ENCODE assay signal across 21 cellular contexts in the genomic region with DNA sequence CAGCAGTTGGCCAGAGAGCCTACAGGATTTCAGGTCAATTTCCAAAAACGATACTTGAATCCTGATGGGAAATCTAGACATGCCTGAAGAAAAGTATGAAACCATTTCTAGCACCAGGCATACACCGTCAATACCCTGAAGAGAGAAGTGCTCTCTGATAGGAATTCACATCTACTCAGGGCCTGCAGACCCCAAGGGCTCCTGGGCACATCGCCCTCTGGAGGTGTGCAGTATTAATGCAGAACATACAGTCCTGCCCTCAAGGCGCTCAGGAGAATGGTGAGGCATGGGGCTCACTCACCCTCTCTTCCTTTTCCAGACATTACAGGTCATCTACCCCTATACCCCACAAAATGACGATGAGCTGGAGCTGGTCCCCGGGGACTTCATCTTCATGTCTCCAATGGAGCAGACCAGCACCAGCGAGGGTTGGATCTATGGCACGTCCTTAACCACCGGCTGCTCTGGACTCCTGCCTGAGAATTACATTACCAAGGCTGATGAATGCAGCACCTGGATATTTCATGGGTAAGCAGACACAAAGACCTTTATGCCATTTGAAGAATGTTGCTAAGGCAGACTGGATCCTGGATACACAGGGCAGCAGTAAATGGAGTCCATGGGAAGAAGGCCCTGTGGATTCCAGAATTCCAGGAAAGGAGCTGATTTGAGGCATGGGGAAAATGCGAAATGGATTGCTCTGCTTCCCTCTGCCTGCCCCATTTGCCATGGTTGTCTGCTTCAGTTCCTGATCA. TPM values are rescaled to one million over a fixed set of nuclear protein-coding genes. Genes with fewer than 3 reads are reported as not detected.
DNase-seq lines count a peak whose midpoint lies in the region; ATAC-seq and TF ChIP-seq lines count a peak whose summit lies in the region.
"Had no signal": no experiment of that assay in that cellular context is flagged by ENCODE, and none has a peak within 500 bp of the region (broad histone marks: within the 10 kb centered on the region; RNA-seq: fewer than 3 reads in every experiment).

No MANE protein-coding gene starts in this region.

- CTCF ChIA-PET in AG04450 (lab: Charles Lee): interaction anchor here (0.5 to 2.8 kb wide), 9 partner anchors 8 to 234 kb away, joined by 3 to 13 read pairs (median 4); no protein-coding TSS in a partner anchor
- CTCF ChIA-PET in PC-9 (lab: Charles Lee): interaction anchor here (0.6 kb wide), 1 partner anchor 68 kb away, joined by 12 read pairs; no protein-coding TSS in a partner anchor

- intact Hi-C loops in PC-9 (cut with micrococcal nuclease; ENCODE audit: unreplicated experiment): loop anchor here (10.0 kb wide), 1 partner anchor 1134 kb away; no protein-coding TSS in a partner anchor

- no peak for ATAC-seq in GM21528 (IDR thresholded peaks at IDR 0.05; ENCODE audit: low FRiP score, unreplicated experiment)
- no peak for ATAC-seq in GM21786 (IDR thresholded peaks at IDR 0.05; ENCODE audit: unreplicated experiment)

- H2AFZ ChIP-seq in PC-9: no peak overlapping the region

- H3K27me3 ChIP-seq in AG04450 (ENCODE audit: control insufficient read depth, insufficient read depth, low read length) (no peaks in the 10 kb centered on the region), PC-9 (ENCODE audit: insufficient read depth, low read depth) (no peaks in the 10 kb centered on the region)
- H3K27me3 ChIP-seq: esophagus muscularis mucosa, uterus had no signal

- H4K20me1 ChIP-seq in PC-9 (ENCODE audit: insufficient read depth): no peaks in the 10 kb centered on the region

- no peaks in the 10 kb centered on the region for H3K9me2 ChIP-seq in PC-9 (ENCODE audit: insufficient read depth)

- H3K4me3 ChIP-seq in AG04450 (ENCODE audit: low read depth, low read length): no peak overlapping the region
- no peak overlapping the region for H3K4me3 ChIP-seq in GM12875 (ENCODE audit: low read depth, low read length)
- H3K4me3 ChIP-seq in PC-9: no peak overlapping the region
- no peak overlapping the region for H3K4me3 ChIP-seq in fibroblast of pulmonary artery (replicated peaks; ENCODE audit: low read depth, low read length)
- H3K4me3 ChIP-seq: esophagus muscularis mucosa, uterus had no signal

- H3K79me2 ChIP-seq in PC-9 (ENCODE audit: low read depth): no peaks in the 10 kb centered on the region

- peaks cover 44% of the 10 kb centered on the region; the same call in 1 of the 2 replicates for H3F3A ChIP-seq in PC-9 (ENCODE audit: insufficient read depth, low read depth)

- H3K4me2 ChIP-seq in PC-9: no peak overlapping the region
- H3K4me2 ChIP-seq: KMS-11 had no signal

- no peaks in the 10 kb centered on the region for H3K9me3 ChIP-seq in AG04450 (ENCODE audit: control insufficient read depth, insufficient read depth, low read length)
- no peaks in the 10 kb centered on the region for H3K9me3 ChIP-seq in PC-9 (ENCODE audit: insufficient read depth, low read depth)
- H3K9me3 ChIP-seq: esophagus muscularis mucosa, uterus had no signal

- peaks cover 59% of the 10 kb centered on the region for H3K36me3 ChIP-seq in PC-9 (ENCODE audit: low read depth)
- H3K36me3 ChIP-seq: uterus had no signal

- POLR2A ChIA-PET in AG04450 (lab: Yijun Ruan, JAX) (no interaction called here), PC-9 (lab: Charles Lee; ENCODE audit: unreplicated experiment) (no interaction called here)

- TF ChIP-seq CTCF in AG04450 (IDR thresholded peaks at IDR 0.05; ENCODE audit: low read depth, low read length): peak; percentile 18; the same call in 1 of the 2 replicates
- TF ChIP-seq CTCF in GM12875 (IDR thresholded peaks at IDR 0.05; ENCODE audit: borderline replicate concordance, insufficient read depth, low read depth, low read length): peak; percentile 33; the same call in 1 of the 2 replicates
- peak; percentile 59 for TF ChIP-seq CTCF in PC-9 (conservative IDR thresholded peaks at IDR 0.05)
- TF ChIP-seq CTCF in fibroblast of pulmonary artery (IDR thresholded peaks at IDR 0.05; ENCODE audit: low read length, missing control alignments): peak; percentile 6

- no TSS peak for BruUV-seq in PC-9 (replicated peaks; lab: Mats Ljungman, UMichigan)

- H3K4me1 ChIP-seq in PC-9 (replicated peaks; ENCODE audit: insufficient read depth): peaks cover 22% of the 10 kb centered on the region
- H3K4me1 ChIP-seq: uterus had no signal

- no peak overlapping the region for H3K27ac ChIP-seq in AG04450 (ENCODE audit: low read depth, low read length)
- no peak overlapping the region for H3K27ac ChIP-seq in PC-9
- H3K27ac ChIP-seq: esophagus muscularis mucosa, KMS-11, uterus had no signal

- DNase-seq in AG04450 (ENCODE audit: low read depth, low spot score) (no peak), PC-9 (no peak), fibroblast of pulmonary artery (ENCODE audit: low read depth) (no peak), NCI-H446 treated with DMSO at 0.1 percent for 48 hours (lab: John Stamatoyannopoulos, UW) (no peak), NCI-H748 (lab: John Stamatoyannopoulos, UW; ENCODE audit: unreplicated experiment) (no peak)
- DNase-seq: activated naive CD4-positive, alpha-beta T cell treated with Interleukin-2 at 50 U/mL for 16 hours; Calu3; mesendoderm; NCI-H1436; NCI-H2227 treated with DMSO at 0.1 percent for 48 hours; NK-92 treated with Interleukin-12 subunit alpha and Interleukin-12 subunit beta, amount 100 ng/mL, for 24 hours; Right ventricle myocardium superior; T-helper 2 cell; uterus had no signal

RNA-seq across cellular contexts. Expression of a gene that starts 49.3 kb away (rescaled TPM):
- not detected in 2 replicates for polyA plus RNA-seq in AG04450 (2011; rRNA removed)
- polyA minus RNA-seq in AG04450 (2011; rRNA and poly(A)+ RNA removed): not detected in 2 replicates
- not detected in 2 replicates for total RNA-seq in PC-9 (2021)
- total RNA-seq: astrocyte, Calu3, renal cortical epithelial cell had no signal

Comparison
In these comparisons a context has a peak if more than half of its experiments do, and no peak if none do; other contexts are left out.
1. CTCF ChIP-seq: peak in every context shown above with its lines; median percentile 59 in PC-9; 33 in GM12875; 18 in AG04450; 6 in fibroblast of pulmonary artery.